Comparison of ENCODE assay signal across 9 cellular contexts in the genomic region with DNA sequence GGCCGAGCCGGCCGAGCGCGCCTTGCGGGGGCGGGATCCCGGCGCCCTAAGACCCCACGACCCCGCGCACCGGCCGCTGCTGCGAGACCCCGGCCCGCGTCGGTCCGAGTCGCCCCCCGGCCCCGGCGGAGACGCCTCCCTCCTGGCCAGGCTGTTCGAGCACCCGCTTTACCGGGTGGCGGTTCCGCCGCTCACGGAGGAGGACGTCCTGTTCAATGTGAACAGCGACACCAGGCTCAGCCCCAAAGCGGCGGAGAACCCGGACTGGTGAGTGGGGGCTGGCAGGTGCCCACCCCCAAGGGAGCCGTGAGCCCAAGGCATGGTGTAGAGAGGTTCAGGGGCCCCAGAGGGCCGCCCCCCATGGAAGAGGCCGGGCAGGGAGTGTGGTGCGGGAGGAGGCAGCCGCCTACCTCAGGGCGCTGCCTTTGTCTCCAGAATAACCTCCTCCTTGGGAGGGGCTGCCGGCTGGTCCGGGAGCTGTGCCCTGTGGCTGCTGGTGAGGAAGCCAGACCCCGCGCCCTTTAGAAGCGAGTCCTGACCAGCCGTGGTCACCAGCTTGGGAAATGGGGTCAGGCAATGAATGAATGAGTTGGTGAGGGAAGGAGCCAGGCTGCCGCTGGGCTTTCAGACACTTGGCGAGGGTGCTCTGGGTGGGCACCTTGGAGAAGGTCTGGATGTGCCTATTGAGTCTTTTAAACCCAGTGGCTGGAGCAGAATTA. TPM values are rescaled to one million over a fixed set of nuclear protein-coding genes. Genes with fewer than 3 reads are reported as not detected.
DNase-seq lines count a peak whose midpoint lies in the region; ATAC-seq and TF ChIP-seq lines count a peak whose summit lies in the region.
"Had no signal": no experiment of that assay in that cellular context is flagged by ENCODE, and none has a peak within 500 bp of the region (broad histone marks: within the 10 kb centered on the region; RNA-seq: fewer than 3 reads in every experiment).

No MANE protein-coding gene starts in this region.

- H3K27me3 ChIP-seq in RWPE2 (ENCODE audit: insufficient read depth, poor library complexity, severe bottlenecking) (no peaks in the 10 kb centered on the region), hepatocyte (no peaks in the 10 kb centered on the region)

- H3K4me2 ChIP-seq in hepatocyte: peak overlapping the region; percentile 96

- no peaks in the 10 kb centered on the region for H3K4me1 ChIP-seq in RWPE2 (ENCODE audit: insufficient read depth, poor library complexity, severe bottlenecking)
- H3K4me1 ChIP-seq in hepatocyte (ENCODE audit: insufficient read depth): peaks cover 22% of the 10 kb centered on the region

- peak; percentile 23 for DNase-seq in EH (ENCODE audit: low read depth)
- DNase-seq in RWPE2 (ENCODE audit: low spot score): no peak
- peak; percentile 37 for DNase-seq in hepatocyte (ENCODE audit: low spot score)
- DNase-seq in retina: peak; percentile 81

- H3K4me3 ChIP-seq in RWPE2 (ENCODE audit: severe bottlenecking): peak overlapping the region; percentile 67
- H3K4me3 ChIP-seq in hepatocyte: peak overlapping the region; percentile 97

- no peak for TF ChIP-seq CTCF in RWPE2 (IDR thresholded peaks at IDR 0.05; ENCODE audit: poor library complexity, severe bottlenecking)
- TF ChIP-seq CTCF in hepatocyte (IDR thresholded peaks at IDR 0.05; ENCODE audit: poor library complexity): no peak

- ATAC-seq in RWPE2 (ENCODE audit: low read depth): no peak
- no peak for ATAC-seq in HG03565 (IDR thresholded peaks at IDR 0.05; ENCODE audit: unreplicated experiment)
- ATAC-seq in GM21447 (IDR thresholded peaks at IDR 0.05; ENCODE audit: unreplicated experiment): no peak
- ATAC-seq in GM18498 (IDR thresholded peaks at IDR 0.05; ENCODE audit: unreplicated experiment): no peak
- no peak for ATAC-seq in HG02798 (IDR thresholded peaks at IDR 0.05; ENCODE audit: poor library complexity, unreplicated experiment)

- peaks cover 46% of the 10 kb centered on the region for H3K79me2 ChIP-seq in hepatocyte

- 3% methylated on average over 38 of the region's 51 CpGs for whole genome bisulfite sequencing in hepatocyte (ENCODE audit: low lambda C conversion rate, missing lambda C conversion rate)

- peaks cover 43% of the 10 kb centered on the region for H3K36me3 ChIP-seq in RWPE2 (ENCODE audit: low read depth)
- no peaks in the 10 kb centered on the region for H3K36me3 ChIP-seq in hepatocyte (replicated peaks; ENCODE audit: insufficient read depth, low read depth)

- H3K9me2 ChIP-seq in hepatocyte (replicated peaks; ENCODE audit: insufficient read depth): no peaks in the 10 kb centered on the region

- H3K27ac ChIP-seq in RWPE2 (ENCODE audit: poor library complexity, severe bottlenecking) (peak overlapping the region; percentile 57), hepatocyte (peak overlapping the region; percentile 59)

- H4K20me1 ChIP-seq in hepatocyte (ENCODE audit: insufficient read depth, poor library complexity, severe bottlenecking): peaks cover 48% of the 10 kb centered on the region

- no peaks in the 10 kb centered on the region for H3K9me3 ChIP-seq in RWPE2 (ENCODE audit: severe bottlenecking)
- H3K9me3 ChIP-seq in hepatocyte (ENCODE audit: low read depth): no peaks in the 10 kb centered on the region

- no peak overlapping the region for H2AFZ ChIP-seq in hepatocyte

RNA-seq across cellular contexts. Expression of a gene that starts 1.3 kb away (rescaled TPM):
- 42.5 and 47.8 TPM in 2 replicates for total RNA-seq in hepatocyte
- 24.4 and 26.2 TPM in 2 replicates for polyA plus RNA-seq in hepatocyte
- total RNA-seq: SK-MEL-5 had no signal
